Comparison of ENCODE assay signal across 19 cellular contexts in the genomic region with DNA sequence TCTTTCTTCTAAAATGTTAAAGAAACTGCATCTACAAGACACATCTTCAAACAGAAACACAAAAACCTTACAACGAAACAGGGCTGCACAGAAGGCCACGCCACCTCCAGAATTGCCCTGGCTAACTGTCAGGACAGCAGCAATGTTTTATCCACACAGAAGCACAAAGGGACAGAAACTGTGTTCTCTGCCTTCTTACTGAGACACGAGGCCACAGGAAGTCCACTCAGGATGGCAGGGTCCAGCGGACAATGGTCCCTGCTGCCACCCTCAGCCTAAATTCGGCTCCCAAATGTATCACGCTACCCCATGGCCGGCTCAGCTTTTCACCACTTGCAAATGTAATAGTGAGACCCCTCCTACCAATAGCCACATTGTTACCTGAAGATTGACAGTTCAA.
"Had no signal": no experiment of that assay in that cellular context is flagged by ENCODE, and none has a peak within 500 bp of the region (broad histone marks: within the 10 kb centered on the region; RNA-seq: fewer than 3 reads in every experiment).

No MANE protein-coding gene starts in this region.

- DNase-seq: activated B cell treated with CpG ODN at 0.5 μM for 24 hours; activated CD4-positive, alpha-beta memory T cell treated with anti-CD3 and anti-CD28 coated beads for 36 hours; activated CD4-positive, alpha-beta T cell treated with anti-CD3 and anti-CD28 coated beads for 4 hours; foreskin keratinocyte; hypothalamus; mesenchymal stem cell; naive thymus-derived CD4-positive, alpha-beta T cell; occipital lobe; stimulated activated CD4-positive, alpha-beta T cell treated with anti-CD3 and anti-CD28 coated beads, Interleukin-15, amount 100 ng/mL, for 24 hours; stimulated activated CD4-positive, alpha-beta T cell treated with anti-CD3 and anti-CD28 coated beads, Interleukin-4, amount 100 ng/mL, for 24 hours; testis had no signal

- H3K27ac Mint-ChIP-seq: activated B cell treated with CpG ODN at 0.5 μM for 24 hours; activated CD4-positive, alpha-beta memory T cell treated with anti-CD3 and anti-CD28 coated beads for 36 hours; activated naive CD4-positive, alpha-beta T cell treated with anti-CD3 and anti-CD28 coated beads, Interleukin-2, amount 50 U/mL, for 24 hours; naive thymus-derived CD4-positive, alpha-beta T cell; progenitor cell of endocrine pancreas; stimulated activated effector memory CD8-positive, alpha-beta T cell treated with anti-CD3 and anti-CD28 coated beads, Interleukin-12 subunit alpha, Interleukin-12 subunit beta, amount 100 ng/mL, for 72 hours had no signal

- ATAC-seq: foreskin keratinocyte; stimulated activated effector memory CD8-positive, alpha-beta T cell treated with anti-CD3 and anti-CD28 coated beads, Interleukin-12 subunit alpha, Interleukin-12 subunit beta, amount 100 ng/mL, for 72 hours had no signal

- H3K4me3 Mint-ChIP-seq: activated B cell treated with CpG ODN at 0.5 μM for 24 hours; activated CD4-positive, alpha-beta memory T cell treated with anti-CD3 and anti-CD28 coated beads for 36 hours; activated naive CD4-positive, alpha-beta T cell treated with anti-CD3 and anti-CD28 coated beads, Interleukin-2, amount 50 U/mL, for 24 hours; naive thymus-derived CD4-positive, alpha-beta T cell; stimulated activated effector memory CD8-positive, alpha-beta T cell treated with anti-CD3 and anti-CD28 coated beads, Interleukin-12 subunit alpha, Interleukin-12 subunit beta, amount 100 ng/mL, for 72 hours had no signal

- H3K36me3 ChIP-seq: cardiac muscle cell, right atrium auricular region, upper lobe of right lung had no signal

- H3K9me3 Mint-ChIP-seq: activated B cell treated with CpG ODN at 0.5 μM for 24 hours; activated CD4-positive, alpha-beta memory T cell treated with anti-CD3 and anti-CD28 coated beads for 36 hours; activated naive CD4-positive, alpha-beta T cell treated with anti-CD3 and anti-CD28 coated beads, Interleukin-2, amount 50 U/mL, for 24 hours; naive thymus-derived CD4-positive, alpha-beta T cell; stimulated activated effector memory CD8-positive, alpha-beta T cell treated with anti-CD3 and anti-CD28 coated beads, Interleukin-12 subunit alpha, Interleukin-12 subunit beta, amount 100 ng/mL, for 72 hours had no signal

- H3K27me3 Mint-ChIP-seq: activated naive CD4-positive, alpha-beta T cell treated with anti-CD3 and anti-CD28 coated beads, Interleukin-2, amount 50 U/mL, for 24 hours had no signal

- H3K4me3 ChIP-seq: cardiac muscle cell, dorsolateral prefrontal cortex, right atrium auricular region, SK-N-MC, testis, upper lobe of right lung had no signal

- H3K27me3 ChIP-seq: cardiac muscle cell, right atrium auricular region, testis, upper lobe of right lung had no signal

- H3K4me1 Mint-ChIP-seq: activated B cell treated with CpG ODN at 0.5 μM for 24 hours; activated naive CD4-positive, alpha-beta T cell treated with anti-CD3 and anti-CD28 coated beads, Interleukin-2, amount 50 U/mL, for 24 hours; naive thymus-derived CD4-positive, alpha-beta T cell; stimulated activated effector memory CD8-positive, alpha-beta T cell treated with anti-CD3 and anti-CD28 coated beads, Interleukin-12 subunit alpha, Interleukin-12 subunit beta, amount 100 ng/mL, for 72 hours had no signal

- H3K36me3 Mint-ChIP-seq: activated CD4-positive, alpha-beta memory T cell treated with anti-CD3 and anti-CD28 coated beads for 36 hours; naive thymus-derived CD4-positive, alpha-beta T cell; stimulated activated effector memory CD8-positive, alpha-beta T cell treated with anti-CD3 and anti-CD28 coated beads, Interleukin-12 subunit alpha, Interleukin-12 subunit beta, amount 100 ng/mL, for 72 hours had no signal
